Comparison of ENCODE assay signal across 8 cellular contexts in the genomic region with DNA sequence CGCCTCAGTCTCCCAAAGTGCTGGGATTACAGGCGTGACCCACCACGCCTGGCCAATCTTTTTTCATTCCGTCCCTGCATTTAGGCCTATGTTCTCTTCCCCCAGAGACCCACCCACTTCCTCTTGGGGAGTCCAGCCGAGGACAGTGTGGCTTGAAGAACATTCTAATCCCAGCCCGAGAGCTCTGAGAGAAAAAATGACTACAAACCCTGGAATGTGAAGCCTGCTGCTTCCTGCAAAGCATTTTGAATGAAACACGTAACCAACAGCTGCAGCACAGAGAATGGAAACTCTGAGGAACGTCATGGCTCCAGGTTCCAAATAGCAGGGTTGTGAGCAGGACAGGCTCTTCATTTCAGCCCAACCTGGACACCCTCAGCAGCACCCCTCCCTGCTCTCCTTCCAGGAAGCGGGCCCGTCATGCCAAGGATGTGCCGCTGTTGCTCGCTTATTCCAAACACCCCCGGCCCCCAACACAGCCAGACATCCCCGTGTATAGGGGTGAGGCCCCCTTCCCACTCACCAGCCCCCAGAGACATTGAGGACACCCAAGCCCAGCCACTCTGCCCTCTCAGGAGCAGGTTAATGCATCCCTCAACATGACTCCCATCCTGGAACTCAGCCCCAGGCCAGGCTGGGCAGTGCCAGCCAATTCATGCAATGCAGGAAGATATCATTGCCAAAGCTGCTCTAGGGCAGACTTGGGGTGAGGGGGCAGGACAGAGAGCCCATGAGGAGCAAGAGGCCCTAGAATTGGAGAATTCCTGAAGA.
DNase-seq lines count a peak whose midpoint lies in the region; ATAC-seq and TF ChIP-seq lines count a peak whose summit lies in the region.

No MANE protein-coding gene starts in this region.

- H3K9me2 ChIP-seq in GM23248 (ENCODE audit: insufficient read depth): no peaks in the 10 kb centered on the region

- H3K4me1 ChIP-seq in GM23248 (ENCODE audit: insufficient read depth) (peaks cover 62% of the 10 kb centered on the region), skeletal muscle tissue (ENCODE audit: control insufficient read depth in 3 of 3, insufficient read depth in 3 of 3, low read length in 3 of 3) (peaks cover 57 to 61% (median 58%) of the 10 kb centered on the region in 3 donors)

- H3K36me3 ChIP-seq in GM23248 (ENCODE audit: low read depth) (no peaks in the 10 kb centered on the region), brain microvascular endothelial cell (replicated peaks) (no peaks in the 10 kb centered on the region), skeletal muscle tissue (ENCODE audit: control insufficient read depth in 3 of 3, insufficient read depth in 3 of 3, low read length in 3 of 3) (no peaks in the 10 kb centered on the region)

- peak overlapping the region; percentile 70 for H3K9ac ChIP-seq in GM23248
- peak overlapping the region; percentile 0 to 46 (median 19) for H3K9ac ChIP-seq in skeletal muscle tissue (ENCODE audit: low read depth in 1 of 3, low read length in 3 of 3)

- no peaks in the 10 kb centered on the region for H4K20me1 ChIP-seq in GM23248 (ENCODE audit: insufficient read depth)

- H3K9me3 ChIP-seq in GM23248 (ENCODE audit: low read depth) (peaks cover 3% of the 10 kb centered on the region), skeletal muscle tissue (ENCODE audit: control insufficient read depth in 3 of 3, low read length in 3 of 3) (no peaks in the 10 kb centered on the region)

- H2AFZ ChIP-seq in GM23248: peak overlapping the region; percentile 18

- H3K4me2 ChIP-seq in GM23248 (ENCODE audit: unreplicated experiment): peak overlapping the region; percentile 61

- no peak for TF ChIP-seq CTCF in brain microvascular endothelial cell (IDR thresholded peaks at IDR 0.05; ENCODE audit: low read depth, low read length, missing control alignments)

- no peaks in the 10 kb centered on the region for H3K27me3 ChIP-seq in GM23248 (replicated peaks; ENCODE audit: insufficient read depth)
- H3K27me3 ChIP-seq in brain microvascular endothelial cell (replicated peaks): no peaks in the 10 kb centered on the region
- H3K27me3 ChIP-seq in skeletal muscle tissue (ENCODE audit: control insufficient read depth in 3 of 3, insufficient read depth in 3 of 3, low read length in 3 of 3): no peaks in the 10 kb centered on the region

- WGBS in GM23248 (ENCODE audit: low coverage in 1 of 2, low lambda C conversion rate in 2 of 2, missing lambda C conversion rate in 2 of 2), 2 experiments: 1 to 2% methylated on average over 14 of the region's 14 CpGs

- DNase-seq in GM23248 (peak; percentile 99), brain microvascular endothelial cell (peak; percentile 99), iPS-NIHi11 (ENCODE audit: low spot score) (peak; percentile 49), inferior parietal cortex (ENCODE audit: extremely low spot score) (no peak), DMS79 (lab: John Stamatoyannopoulos, UW) (no peak)
- DNase-seq in stimulated activated CD4-positive, alpha-beta T cell treated with anti-CD3 and anti-CD28 coated beads, Interleukin-2, amount 100 ng/mL, for 24 hours: no peak

- no peaks in the 10 kb centered on the region for H3K79me2 ChIP-seq in GM23248 (ENCODE audit: insufficient read depth)

- H3K4me3 ChIP-seq in GM23248: peak overlapping the region; percentile 18; the same call in 1 of the 2 replicates
- H3K4me3 ChIP-seq in brain microvascular endothelial cell (ENCODE audit: low read depth, low read length): no peak overlapping the region
- peak overlapping the region; percentile 5 to 7 (median 7) for H3K4me3 ChIP-seq in skeletal muscle tissue (ENCODE audit: low read length in 3 of 3)

- in situ Hi-C loops in GM23248 (cut with MboI) (no loop called here), brain microvascular endothelial cell (cut with HindIII; ENCODE audit: low pct_ligation_motif_present, low sequenced_read_pairs) (no loop called here)

- no peak for ATAC-seq in GM19397 (IDR thresholded peaks at IDR 0.05; ENCODE audit: unreplicated experiment)

- H3F3A ChIP-seq in GM23248 (ENCODE audit: insufficient read depth): peaks cover 48% of the 10 kb centered on the region

- H3K27ac ChIP-seq in GM23248: peak overlapping the region; percentile 94
- peak overlapping the region; percentile 94 for H3K27ac ChIP-seq in brain microvascular endothelial cell
- peak overlapping the region; percentile 90 for H3K27ac ChIP-seq in skeletal muscle tissue (ENCODE audit: low read depth, low read length)

Comparison
In these comparisons a context has a peak if more than half of its experiments do, and no peak if none do; other contexts are left out.
1. DNase-seq: peak in GM23248 (single experiment), brain microvascular endothelial cell (single experiment) and iPS-NIHi11 (single experiment); none in inferior parietal cortex (single experiment), stimulated activated CD4-positive, alpha-beta T cell treated with anti-CD3 and anti-CD28 coated beads, Interleukin-2, amount 100 ng/mL, for 24 hours (0 of 2) and DMS79 (single experiment).
2. Peak in every context shown above with its lines, with median percentiles within 50 percentile points of each other: H3K27ac ChIP-seq.